ENCODE assay signal across 1 cellular context in genomic region chr6:43669922-43670622, GRCh38.
TF ChIP-seq lines count a peak whose summit lies in the region.

No MANE protein-coding gene starts in this region.

TF ChIP-seq in K562, 482 proteins besides CTCF, POLR2A, EP300 and RAD21 (continued from another document and continues in another):
- TF ChIP-seq ZNF609 (CRISPR knock-in tag; IDR thresholded peaks at IDR 0.05; ENCODE audit: borderline replicate concordance) (no peak), MAFF (IDR thresholded peaks at IDR 0.05; ENCODE audit: low read length) (peak; percentile 12; the same call in 1 of the 2 replicates), SMC3 (conservative IDR thresholded peaks at IDR 0.05; ENCODE audit: insufficient read depth, low read depth, low read length) (no peak), GTF3C2 (IDR thresholded peaks at IDR 0.05; ENCODE audit: borderline replicate concordance, extremely low read depth, insufficient read length) (no peak), GATA2 (CRISPR knock-in tag; IDR thresholded peaks at IDR 0.05) (no peak), TEAD4 (IDR thresholded peaks at IDR 0.05; ENCODE audit: low read length) (no peak), TEAD4 (CRISPR knock-in tag; IDR thresholded peaks at IDR 0.05; ENCODE audit: borderline replicate concordance) (no peak), ASH1L (IDR thresholded peaks at IDR 0.05; ENCODE audit: borderline replicate concordance, low read depth, partially characterized antibody) (no peak), ZNF384 (IDR thresholded peaks at IDR 0.05; ENCODE audit: low read depth, low read length) (no peak), FOXM1 (IDR thresholded peaks at IDR 0.05; ENCODE audit: low read depth) (no peak), FOXM1 (CRISPR knock-in tag; IDR thresholded peaks at IDR 0.05; ENCODE audit: low read depth) (no peak), NCOR1 (IDR thresholded peaks at IDR 0.05) (no peak), HNRNPK (IDR thresholded peaks at IDR 0.05; ENCODE audit: low read depth, low read length, poor library complexity, severe bottlenecking) (no peak), CTBP1 (IDR thresholded peaks at IDR 0.05; ENCODE audit: borderline replicate concordance) (0 out of 2 replicates have a peak, but pooled peaks have one; percentile 32), ZNF324 (CRISPR knock-in tag; IDR thresholded peaks at IDR 0.05) (no peak), HMG20A (CRISPR knock-in tag; conservative IDR thresholded peaks at IDR 0.05) (no peak), TOE1 (IDR thresholded peaks at IDR 0.05; ENCODE audit: borderline replicate concordance) (no peak), TOE1 (CRISPR knock-in tag; IDR thresholded peaks at IDR 0.05; ENCODE audit: borderline replicate concordance, low read depth) (no peak), ZNF408 (CRISPR knock-in tag; IDR thresholded peaks at IDR 0.05; ENCODE audit: low read depth) (no peak), RHOXF2B (CRISPR knock-in tag; conservative IDR thresholded peaks at IDR 0.05) (no peak), ZNF316 (IDR thresholded peaks at IDR 0.05) (peak; percentile 66; the same call in 1 of the 2 replicates), SAFB2 (IDR thresholded peaks at IDR 0.05; ENCODE audit: borderline replicate concordance, low read depth, low read length, severe bottlenecking) (no peak)
- TF ChIP-seq, protein P1, sequence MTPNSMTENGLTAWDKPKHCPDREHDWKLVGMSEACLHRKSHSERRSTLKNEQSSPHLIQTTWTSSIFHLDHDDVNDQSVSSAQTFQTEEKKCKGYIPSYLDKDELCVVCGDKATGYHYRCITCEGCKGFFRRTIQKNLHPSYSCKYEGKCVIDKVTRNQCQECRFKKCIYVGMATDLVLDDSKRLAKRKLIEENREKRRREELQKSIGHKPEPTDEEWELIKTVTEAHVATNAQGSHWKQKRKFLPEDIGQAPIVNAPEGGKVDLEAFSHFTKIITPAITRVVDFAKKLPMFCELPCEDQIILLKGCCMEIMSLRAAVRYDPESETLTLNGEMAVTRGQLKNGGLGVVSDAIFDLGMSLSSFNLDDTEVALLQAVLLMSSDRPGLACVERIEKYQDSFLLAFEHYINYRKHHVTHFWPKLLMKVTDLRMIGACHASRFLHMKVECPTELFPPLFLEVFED (CRISPR knock-in tag; conservative IDR thresholded peaks at IDR 0.05): no peak
- TF ChIP-seq, protein P2, sequence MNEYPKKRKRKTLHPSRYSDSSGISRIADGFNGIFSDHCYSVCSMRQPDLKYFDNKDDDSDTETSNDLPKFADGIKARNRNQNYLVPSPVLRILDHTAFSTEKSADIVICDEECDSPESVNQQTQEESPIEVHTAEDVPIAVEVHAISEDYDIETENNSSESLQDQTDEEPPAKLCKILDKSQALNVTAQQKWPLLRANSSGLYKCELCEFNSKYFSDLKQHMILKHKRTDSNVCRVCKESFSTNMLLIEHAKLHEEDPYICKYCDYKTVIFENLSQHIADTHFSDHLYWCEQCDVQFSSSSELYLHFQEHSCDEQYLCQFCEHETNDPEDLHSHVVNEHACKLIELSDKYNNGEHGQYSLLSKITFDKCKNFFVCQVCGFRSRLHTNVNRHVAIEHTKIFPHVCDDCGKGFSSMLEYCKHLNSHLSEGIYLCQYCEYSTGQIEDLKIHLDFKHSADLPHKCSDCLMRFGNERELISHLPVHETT (CRISPR knock-in tag; conservative IDR thresholded peaks at IDR 0.05 in 1 of 2, IDR thresholded peaks at IDR 0.05 in 1 of 2): 0 out of 4 replicates have a peak, but pooled peaks of 1 of the 2 experiments have one; percentile 15
- TF ChIP-seq, protein P3, sequence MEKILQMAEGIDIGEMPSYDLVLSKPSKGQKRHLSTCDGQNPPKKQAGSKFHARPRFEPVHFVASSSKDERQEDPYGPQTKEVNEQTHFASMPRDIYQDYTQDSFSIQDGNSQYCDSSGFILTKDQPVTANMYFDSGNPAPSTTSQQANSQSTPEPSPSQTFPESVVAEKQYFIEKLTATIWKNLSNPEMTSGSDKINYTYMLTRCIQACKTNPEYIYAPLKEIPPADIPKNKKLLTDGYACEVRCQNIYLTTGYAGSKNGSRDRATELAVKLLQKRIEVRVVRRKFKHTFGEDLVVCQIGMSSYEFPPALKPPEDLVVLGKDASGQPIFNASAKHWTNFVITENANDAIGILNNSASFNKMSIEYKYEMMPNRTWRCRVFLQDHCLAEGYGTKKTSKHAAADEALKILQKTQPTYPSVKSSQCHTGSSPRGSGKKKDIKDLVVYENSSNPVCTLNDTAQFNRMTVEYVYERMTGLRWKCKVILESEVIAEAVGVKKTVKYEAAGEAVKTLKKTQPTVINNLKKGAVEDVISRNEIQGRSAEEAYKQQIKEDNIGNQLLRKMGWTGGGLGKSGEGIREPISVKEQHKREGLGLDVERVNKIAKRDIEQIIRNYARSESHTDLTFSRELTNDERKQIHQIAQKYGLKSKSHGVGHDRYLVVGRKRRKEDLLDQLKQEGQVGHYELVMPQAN (IDR thresholded peaks at IDR 0.05; ENCODE audit: borderline replicate concordance): no peak
- TF ChIP-seq, protein P4, sequence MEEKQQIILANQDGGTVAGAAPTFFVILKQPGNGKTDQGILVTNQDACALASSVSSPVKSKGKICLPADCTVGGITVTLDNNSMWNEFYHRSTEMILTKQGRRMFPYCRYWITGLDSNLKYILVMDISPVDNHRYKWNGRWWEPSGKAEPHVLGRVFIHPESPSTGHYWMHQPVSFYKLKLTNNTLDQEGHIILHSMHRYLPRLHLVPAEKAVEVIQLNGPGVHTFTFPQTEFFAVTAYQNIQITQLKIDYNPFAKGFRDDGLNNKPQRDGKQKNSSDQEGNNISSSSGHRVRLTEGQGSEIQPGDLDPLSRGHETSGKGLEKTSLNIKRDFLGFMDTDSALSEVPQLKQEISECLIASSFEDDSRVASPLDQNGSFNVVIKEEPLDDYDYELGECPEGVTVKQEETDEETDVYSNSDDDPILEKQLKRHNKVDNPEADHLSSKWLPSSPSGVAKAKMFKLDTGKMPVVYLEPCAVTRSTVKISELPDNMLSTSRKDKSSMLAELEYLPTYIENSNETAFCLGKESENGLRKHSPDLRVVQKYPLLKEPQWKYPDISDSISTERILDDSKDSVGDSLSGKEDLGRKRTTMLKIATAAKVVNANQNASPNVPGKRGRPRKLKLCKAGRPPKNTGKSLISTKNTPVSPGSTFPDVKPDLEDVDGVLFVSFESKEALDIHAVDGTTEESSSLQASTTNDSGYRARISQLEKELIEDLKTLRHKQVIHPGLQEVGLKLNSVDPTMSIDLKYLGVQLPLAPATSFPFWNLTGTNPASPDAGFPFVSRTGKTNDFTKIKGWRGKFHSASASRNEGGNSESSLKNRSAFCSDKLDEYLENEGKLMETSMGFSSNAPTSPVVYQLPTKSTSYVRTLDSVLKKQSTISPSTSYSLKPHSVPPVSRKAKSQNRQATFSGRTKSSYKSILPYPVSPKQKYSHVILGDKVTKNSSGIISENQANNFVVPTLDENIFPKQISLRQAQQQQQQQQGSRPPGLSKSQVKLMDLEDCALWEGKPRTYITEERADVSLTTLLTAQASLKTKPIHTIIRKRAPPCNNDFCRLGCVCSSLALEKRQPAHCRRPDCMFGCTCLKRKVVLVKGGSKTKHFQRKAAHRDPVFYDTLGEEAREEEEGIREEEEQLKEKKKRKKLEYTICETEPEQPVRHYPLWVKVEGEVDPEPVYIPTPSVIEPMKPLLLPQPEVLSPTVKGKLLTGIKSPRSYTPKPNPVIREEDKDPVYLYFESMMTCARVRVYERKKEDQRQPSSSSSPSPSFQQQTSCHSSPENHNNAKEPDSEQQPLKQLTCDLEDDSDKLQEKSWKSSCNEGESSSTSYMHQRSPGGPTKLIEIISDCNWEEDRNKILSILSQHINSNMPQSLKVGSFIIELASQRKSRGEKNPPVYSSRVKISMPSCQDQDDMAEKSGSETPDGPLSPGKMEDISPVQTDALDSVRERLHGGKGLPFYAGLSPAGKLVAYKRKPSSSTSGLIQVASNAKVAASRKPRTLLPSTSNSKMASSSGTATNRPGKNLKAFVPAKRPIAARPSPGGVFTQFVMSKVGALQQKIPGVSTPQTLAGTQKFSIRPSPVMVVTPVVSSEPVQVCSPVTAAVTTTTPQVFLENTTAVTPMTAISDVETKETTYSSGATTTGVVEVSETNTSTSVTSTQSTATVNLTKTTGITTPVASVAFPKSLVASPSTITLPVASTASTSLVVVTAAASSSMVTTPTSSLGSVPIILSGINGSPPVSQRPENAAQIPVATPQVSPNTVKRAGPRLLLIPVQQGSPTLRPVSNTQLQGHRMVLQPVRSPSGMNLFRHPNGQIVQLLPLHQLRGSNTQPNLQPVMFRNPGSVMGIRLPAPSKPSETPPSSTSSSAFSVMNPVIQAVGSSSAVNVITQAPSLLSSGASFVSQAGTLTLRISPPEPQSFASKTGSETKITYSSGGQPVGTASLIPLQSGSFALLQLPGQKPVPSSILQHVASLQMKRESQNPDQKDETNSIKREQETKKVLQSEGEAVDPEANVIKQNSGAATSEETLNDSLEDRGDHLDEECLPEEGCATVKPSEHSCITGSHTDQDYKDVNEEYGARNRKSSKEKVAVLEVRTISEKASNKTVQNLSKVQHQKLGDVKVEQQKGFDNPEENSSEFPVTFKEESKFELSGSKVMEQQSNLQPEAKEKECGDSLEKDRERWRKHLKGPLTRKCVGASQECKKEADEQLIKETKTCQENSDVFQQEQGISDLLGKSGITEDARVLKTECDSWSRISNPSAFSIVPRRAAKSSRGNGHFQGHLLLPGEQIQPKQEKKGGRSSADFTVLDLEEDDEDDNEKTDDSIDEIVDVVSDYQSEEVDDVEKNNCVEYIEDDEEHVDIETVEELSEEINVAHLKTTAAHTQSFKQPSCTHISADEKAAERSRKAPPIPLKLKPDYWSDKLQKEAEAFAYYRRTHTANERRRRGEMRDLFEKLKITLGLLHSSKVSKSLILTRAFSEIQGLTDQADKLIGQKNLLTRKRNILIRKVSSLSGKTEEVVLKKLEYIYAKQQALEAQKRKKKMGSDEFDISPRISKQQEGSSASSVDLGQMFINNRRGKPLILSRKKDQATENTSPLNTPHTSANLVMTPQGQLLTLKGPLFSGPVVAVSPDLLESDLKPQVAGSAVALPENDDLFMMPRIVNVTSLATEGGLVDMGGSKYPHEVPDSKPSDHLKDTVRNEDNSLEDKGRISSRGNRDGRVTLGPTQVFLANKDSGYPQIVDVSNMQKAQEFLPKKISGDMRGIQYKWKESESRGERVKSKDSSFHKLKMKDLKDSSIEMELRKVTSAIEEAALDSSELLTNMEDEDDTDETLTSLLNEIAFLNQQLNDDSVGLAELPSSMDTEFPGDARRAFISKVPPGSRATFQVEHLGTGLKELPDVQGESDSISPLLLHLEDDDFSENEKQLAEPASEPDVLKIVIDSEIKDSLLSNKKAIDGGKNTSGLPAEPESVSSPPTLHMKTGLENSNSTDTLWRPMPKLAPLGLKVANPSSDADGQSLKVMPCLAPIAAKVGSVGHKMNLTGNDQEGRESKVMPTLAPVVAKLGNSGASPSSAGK (IDR thresholded peaks at IDR 0.05): no peak
- TF ChIP-seq, protein P5, sequence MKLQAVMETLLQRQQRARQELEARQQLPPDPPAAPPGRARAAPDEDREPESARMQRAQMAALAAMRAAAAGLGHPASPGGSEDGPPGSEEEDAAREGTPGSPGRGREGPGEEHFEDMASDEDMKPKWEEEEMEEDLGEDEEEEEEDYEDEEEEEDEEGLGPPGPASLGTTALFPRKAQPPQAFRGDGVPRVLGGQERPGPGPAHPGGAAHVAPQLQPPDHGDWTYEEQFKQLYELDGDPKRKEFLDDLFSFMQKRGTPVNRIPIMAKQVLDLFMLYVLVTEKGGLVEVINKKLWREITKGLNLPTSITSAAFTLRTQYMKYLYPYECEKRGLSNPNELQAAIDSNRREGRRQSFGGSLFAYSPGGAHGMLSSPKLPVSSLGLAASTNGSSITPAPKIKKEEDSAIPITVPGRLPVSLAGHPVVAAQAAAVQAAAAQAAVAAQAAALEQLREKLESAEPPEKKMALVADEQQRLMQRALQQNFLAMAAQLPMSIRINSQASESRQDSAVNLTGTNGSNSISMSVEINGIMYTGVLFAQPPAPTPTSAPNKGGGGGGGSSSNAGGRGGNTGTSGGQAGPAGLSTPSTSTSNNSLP (IDR thresholded peaks at IDR 0.05; ENCODE audit: borderline replicate concordance, low read depth, low read length): no peak
